In the genomic region with DNA sequence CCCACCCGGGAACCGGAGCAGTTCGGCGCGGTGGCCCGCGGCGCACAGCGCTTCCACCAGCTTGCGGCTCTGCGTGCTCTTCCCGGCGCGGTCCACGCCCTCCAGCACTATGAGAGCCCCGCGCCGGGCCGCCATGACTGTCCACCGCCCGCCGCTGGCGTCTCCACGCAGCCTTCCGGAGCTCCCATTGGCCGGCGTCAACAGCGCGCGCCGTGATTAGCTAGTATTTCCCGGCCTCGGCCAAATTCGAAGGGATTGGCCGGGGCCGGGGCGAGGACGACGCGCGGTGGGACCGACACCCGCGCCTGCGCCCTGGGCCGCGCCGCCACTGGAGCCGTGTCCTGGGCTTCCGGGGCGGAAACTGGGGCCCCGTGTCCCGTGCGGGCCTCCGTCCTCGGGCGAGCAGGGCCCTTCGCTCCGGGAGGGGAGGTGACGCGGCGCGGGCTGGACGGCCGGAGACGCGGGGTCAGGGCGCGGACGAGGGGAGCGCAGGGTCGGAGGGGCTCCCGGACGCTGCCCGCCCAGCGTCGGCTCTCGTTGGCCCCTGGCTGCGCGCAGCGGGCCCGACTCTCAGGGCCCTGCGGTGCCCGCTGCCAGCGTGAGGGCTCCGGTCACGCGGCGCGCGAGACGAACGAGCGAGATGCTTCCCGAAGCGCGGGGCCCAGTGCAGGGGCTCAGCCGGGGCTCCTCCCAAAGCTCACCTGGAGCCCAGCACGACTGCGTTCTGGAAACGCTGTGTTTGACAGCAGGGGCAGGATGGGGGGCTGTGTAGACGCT, we compare ENCODE assay signal across 1 cellular context.
A peak's percentile ranks its signal among the peaks of the same experiment; 100 is the strongest.
TF ChIP-seq lines count a peak whose summit lies in the region.

A gene with protein sequence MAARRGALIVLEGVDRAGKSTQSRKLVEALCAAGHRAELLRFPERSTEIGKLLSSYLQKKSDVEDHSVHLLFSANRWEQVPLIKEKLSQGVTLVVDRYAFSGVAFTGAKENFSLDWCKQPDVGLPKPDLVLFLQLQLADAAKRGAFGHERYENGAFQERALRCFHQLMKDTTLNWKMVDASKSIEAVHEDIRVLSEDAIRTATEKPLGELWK (minus strand): TSS at position 167 of the 777 bp plus-strand sequence. CDS start 32 bp downstream, at position 135.

TF ChIP-seq in K562, 482 proteins besides CTCF, POLR2A, EP300 and RAD21 (continued from another document and continues in another):
- TF ChIP-seq, protein P1, sequence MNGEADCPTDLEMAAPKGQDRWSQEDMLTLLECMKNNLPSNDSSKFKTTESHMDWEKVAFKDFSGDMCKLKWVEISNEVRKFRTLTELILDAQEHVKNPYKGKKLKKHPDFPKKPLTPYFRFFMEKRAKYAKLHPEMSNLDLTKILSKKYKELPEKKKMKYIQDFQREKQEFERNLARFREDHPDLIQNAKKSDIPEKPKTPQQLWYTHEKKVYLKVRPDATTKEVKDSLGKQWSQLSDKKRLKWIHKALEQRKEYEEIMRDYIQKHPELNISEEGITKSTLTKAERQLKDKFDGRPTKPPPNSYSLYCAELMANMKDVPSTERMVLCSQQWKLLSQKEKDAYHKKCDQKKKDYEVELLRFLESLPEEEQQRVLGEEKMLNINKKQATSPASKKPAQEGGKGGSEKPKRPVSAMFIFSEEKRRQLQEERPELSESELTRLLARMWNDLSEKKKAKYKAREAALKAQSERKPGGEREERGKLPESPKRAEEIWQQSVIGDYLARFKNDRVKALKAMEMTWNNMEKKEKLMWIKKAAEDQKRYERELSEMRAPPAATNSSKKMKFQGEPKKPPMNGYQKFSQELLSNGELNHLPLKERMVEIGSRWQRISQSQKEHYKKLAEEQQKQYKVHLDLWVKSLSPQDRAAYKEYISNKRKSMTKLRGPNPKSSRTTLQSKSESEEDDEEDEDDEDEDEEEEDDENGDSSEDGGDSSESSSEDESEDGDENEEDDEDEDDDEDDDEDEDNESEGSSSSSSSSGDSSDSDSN (IDR thresholded peaks at IDR 0.05; ENCODE audit: borderline replicate concordance in 1 of 2, low read depth in 2 of 2, low read length in 2 of 2) = peak; percentile 35 to 74; a peak in 1 of 4 replicates
- TF ChIP-seq, protein P2, sequence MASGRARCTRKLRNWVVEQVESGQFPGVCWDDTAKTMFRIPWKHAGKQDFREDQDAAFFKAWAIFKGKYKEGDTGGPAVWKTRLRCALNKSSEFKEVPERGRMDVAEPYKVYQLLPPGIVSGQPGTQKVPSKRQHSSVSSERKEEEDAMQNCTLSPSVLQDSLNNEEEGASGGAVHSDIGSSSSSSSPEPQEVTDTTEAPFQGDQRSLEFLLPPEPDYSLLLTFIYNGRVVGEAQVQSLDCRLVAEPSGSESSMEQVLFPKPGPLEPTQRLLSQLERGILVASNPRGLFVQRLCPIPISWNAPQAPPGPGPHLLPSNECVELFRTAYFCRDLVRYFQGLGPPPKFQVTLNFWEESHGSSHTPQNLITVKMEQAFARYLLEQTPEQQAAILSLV (tag; IDR thresholded peaks at IDR 0.05) = no peak
- TF ChIP-seq ZNF79 (CRISPR knock-in tag; IDR thresholded peaks at IDR 0.05; ENCODE audit: low read depth) (no peak), ILF3 (IDR thresholded peaks at IDR 0.05; ENCODE audit: borderline replicate concordance) (peak; percentile 64; the same call in 1 of the 2 replicates), NFXL1 (CRISPR knock-in tag; IDR thresholded peaks at IDR 0.05) (no peak), NONO (IDR thresholded peaks at IDR 0.05; ENCODE audit: low read depth in 2 of 2, low read length in 1 of 2) (peak; percentile 66 to 72), SIRT6 (IDR thresholded peaks at IDR 0.05; ENCODE audit: low read depth, low read length) (no peak), ZSCAN29 (IDR thresholded peaks at IDR 0.05) (peak; percentile 92), DMBX1 (CRISPR knock-in tag; IDR thresholded peaks at IDR 0.05; ENCODE audit: borderline replicate concordance) (no peak), PHF20 (IDR thresholded peaks at IDR 0.05; ENCODE audit: partially characterized antibody) (peak; percentile 62), RBM17 (IDR thresholded peaks at IDR 0.05; ENCODE audit: borderline replicate concordance, low read depth, low read length) (no peak), ZNF444 (CRISPR knock-in tag; IDR thresholded peaks at IDR 0.05) (no peak), RBBP5 (IDR thresholded peaks at IDR 0.05; ENCODE audit: borderline replicate concordance, insufficient read depth, low read length, poor library complexity, severe bottlenecking) (peak; percentile 82), NFE2 (IDR thresholded peaks at IDR 0.05; ENCODE audit: low read depth) (no peak), KLF1 (tag; IDR thresholded peaks at IDR 0.05) (peak; percentile 59; the same call in 1 of the 2 replicates), POU5F1 (IDR thresholded peaks at IDR 0.05; ENCODE audit: borderline replicate concordance, low read depth, low read length, partially characterized antibody) (peak; percentile 84), BRD9 (IDR thresholded peaks at IDR 0.05; ENCODE audit: low read depth, partially characterized antibody) (no peak), ZC3H4 (CRISPR knock-in tag; IDR thresholded peaks at IDR 0.05; ENCODE audit: borderline replicate concordance) (peak; percentile 53; the same call in 1 of the 2 replicates), COPS2 (conservative IDR thresholded peaks at IDR 0.05) (no peak), SNRNP70 (optimal IDR thresholded peaks at IDR 0.05; ENCODE audit: low read depth, low read length) (no peak), ARNT (IDR thresholded peaks at IDR 0.05) (no peak), GABPA (tag; conservative IDR thresholded peaks at IDR 0.05; ENCODE audit: low read depth) (peak; percentile 88), SAP30 (IDR thresholded peaks at IDR 0.05; ENCODE audit: borderline replicate concordance, insufficient read depth, low read depth, low read length, poor library complexity, severe bottlenecking) (peak; percentile 13), FUS (optimal IDR thresholded peaks at IDR 0.05; ENCODE audit: low read depth, low read length) (no peak), ETS2 (tag; IDR thresholded peaks at IDR 0.05; ENCODE audit: borderline replicate concordance, poor library complexity, severe bottlenecking) (no peak), HOXB6 (CRISPR knock-in tag; IDR thresholded peaks at IDR 0.05; ENCODE audit: borderline replicate concordance) (no peak), ATF7 (IDR thresholded peaks at IDR 0.05) (peak; percentile 80; the same call in 1 of the 2 replicates), ZFP1 (CRISPR knock-in tag; IDR thresholded peaks at IDR 0.05) (no peak), SMARCA4 (IDR thresholded peaks at IDR 0.05) (no peak), ZNF133 (CRISPR knock-in tag; IDR thresholded peaks at IDR 0.05) (no peak), ZNF311 (CRISPR knock-in tag; IDR thresholded peaks at IDR 0.05) (no peak), TBP (optimal IDR thresholded peaks at IDR 0.05; ENCODE audit: low read depth, low read length) (peak; percentile 65), NR3C1 (CRISPR knock-in tag; IDR thresholded peaks at IDR 0.05) (0 out of 2 replicates have a peak, but pooled peaks have one; percentile 53), POLR2AphosphoS2 (IDR thresholded peaks at IDR 0.05; ENCODE audit: low read length) (no peak), ASH1L (IDR thresholded peaks at IDR 0.05; ENCODE audit: borderline replicate concordance, low read depth, partially characterized antibody) (no peak)
- TF ChIP-seq, protein P3, sequence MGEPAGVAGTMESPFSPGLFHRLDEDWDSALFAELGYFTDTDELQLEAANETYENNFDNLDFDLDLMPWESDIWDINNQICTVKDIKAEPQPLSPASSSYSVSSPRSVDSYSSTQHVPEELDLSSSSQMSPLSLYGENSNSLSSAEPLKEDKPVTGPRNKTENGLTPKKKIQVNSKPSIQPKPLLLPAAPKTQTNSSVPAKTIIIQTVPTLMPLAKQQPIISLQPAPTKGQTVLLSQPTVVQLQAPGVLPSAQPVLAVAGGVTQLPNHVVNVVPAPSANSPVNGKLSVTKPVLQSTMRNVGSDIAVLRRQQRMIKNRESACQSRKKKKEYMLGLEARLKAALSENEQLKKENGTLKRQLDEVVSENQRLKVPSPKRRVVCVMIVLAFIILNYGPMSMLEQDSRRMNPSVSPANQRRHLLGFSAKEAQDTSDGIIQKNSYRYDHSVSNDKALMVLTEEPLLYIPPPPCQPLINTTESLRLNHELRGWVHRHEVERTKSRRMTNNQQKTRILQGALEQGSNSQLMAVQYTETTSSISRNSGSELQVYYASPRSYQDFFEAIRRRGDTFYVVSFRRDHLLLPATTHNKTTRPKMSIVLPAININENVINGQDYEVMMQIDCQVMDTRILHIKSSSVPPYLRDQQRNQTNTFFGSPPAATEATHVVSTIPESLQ (CRISPR knock-in tag; IDR thresholded peaks at IDR 0.05) = no peak
- TF ChIP-seq, protein P4, sequence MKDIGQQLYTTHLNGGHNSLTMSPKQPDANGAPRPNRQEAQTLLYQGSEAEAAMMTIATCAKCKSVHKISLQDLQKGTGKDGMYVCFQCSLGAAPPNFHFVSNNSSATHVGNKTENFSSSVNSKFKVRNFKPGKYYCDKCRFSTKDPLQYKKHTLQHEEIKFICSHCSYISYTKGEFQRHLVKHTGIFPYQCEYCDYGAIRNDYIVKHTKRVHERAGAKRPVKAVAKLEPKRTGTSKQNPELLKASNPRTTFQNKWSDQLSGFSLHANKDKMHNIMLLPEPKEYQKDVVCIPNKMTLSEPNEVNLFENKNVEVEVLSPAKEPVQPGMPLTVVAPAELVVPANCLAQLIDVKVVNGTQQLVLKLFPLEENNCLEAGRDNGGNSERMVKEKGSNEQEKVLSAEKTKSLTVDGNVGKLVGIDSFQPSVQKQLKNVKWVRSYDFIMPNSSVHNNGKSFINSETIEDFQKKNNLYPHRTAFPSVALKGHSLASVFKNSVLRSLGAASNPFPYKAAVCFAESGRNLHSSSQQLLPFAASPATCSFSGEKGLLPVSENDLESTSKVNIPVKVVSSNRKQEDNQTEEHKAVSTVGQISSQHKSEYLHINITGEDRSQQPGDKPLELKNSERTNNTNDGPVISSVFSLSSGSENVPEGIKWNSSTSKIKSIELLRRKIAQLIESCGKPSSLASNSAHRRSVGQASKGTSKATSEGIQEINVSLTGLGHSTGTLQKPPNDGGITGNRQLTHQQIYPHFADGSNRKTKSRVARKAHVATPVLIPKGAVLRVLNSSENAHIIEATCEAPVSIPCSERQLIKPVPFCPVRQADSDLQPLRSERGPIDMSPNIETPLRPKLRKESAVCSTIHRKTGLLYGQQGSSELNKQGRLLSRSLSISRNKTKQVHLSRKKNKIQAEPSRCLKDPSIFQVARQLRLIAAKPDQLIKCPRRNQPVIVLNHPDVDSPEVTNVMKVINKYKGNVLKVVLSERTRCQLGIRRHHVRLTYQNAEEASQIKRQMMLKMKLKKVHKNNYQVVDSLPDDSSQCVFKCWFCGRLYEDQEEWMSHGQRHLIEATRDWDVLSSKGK (CRISPR knock-in tag; IDR thresholded peaks at IDR 0.05) = no peak
- TF ChIP-seq, protein P5, sequence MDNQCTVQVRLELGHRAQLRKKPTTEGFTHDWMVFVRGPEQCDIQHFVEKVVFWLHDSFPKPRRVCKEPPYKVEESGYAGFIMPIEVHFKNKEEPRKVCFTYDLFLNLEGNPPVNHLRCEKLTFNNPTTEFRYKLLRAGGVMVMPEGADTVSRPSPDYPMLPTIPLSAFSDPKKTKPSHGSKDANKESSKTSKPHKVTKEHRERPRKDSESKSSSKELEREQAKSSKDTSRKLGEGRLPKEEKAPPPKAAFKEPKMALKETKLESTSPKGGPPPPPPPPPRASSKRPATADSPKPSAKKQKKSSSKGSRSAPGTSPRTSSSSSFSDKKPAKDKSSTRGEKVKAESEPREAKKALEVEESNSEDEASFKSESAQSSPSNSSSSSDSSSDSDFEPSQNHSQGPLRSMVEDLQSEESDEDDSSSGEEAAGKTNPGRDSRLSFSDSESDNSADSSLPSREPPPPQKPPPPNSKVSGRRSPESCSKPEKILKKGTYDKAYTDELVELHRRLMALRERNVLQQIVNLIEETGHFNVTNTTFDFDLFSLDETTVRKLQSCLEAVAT (IDR thresholded peaks at IDR 0.05) = no peak
- TF ChIP-seq, protein P6, sequence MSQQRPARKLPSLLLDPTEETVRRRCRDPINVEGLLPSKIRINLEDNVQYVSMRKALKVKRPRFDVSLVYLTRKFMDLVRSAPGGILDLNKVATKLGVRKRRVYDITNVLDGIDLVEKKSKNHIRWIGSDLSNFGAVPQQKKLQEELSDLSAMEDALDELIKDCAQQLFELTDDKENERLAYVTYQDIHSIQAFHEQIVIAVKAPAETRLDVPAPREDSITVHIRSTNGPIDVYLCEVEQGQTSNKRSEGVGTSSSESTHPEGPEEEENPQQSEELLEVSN (IDR thresholded peaks at IDR 0.05; ENCODE audit: borderline replicate concordance in 1 of 2, extremely low read depth in 1 of 2, insufficient read depth in 1 of 2, insufficient read length in 1 of 2, low read depth in 1 of 2, low read length in 1 of 2, poor library complexity in 1 of 2, severe bottlenecking in 1 of 2) = peak in 1 of 2 experiments; percentile 80
- TF ChIP-seq, protein P7, sequence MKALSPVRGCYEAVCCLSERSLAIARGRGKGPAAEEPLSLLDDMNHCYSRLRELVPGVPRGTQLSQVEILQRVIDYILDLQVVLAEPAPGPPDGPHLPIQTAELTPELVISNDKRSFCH (CRISPR knock-in tag; IDR thresholded peaks at IDR 0.05) = no peak
- TF ChIP-seq, protein P7 (tag; IDR thresholded peaks at IDR 0.05) = no peak
- TF ChIP-seq, protein P8, sequence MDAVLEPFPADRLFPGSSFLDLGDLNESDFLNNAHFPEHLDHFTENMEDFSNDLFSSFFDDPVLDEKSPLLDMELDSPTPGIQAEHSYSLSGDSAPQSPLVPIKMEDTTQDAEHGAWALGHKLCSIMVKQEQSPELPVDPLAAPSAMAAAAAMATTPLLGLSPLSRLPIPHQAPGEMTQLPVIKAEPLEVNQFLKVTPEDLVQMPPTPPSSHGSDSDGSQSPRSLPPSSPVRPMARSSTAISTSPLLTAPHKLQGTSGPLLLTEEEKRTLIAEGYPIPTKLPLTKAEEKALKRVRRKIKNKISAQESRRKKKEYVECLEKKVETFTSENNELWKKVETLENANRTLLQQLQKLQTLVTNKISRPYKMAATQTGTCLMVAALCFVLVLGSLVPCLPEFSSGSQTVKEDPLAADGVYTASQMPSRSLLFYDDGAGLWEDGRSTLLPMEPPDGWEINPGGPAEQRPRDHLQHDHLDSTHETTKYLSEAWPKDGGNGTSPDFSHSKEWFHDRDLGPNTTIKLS (IDR thresholded peaks at IDR 0.05; ENCODE audit: borderline replicate concordance, low read depth) = peak; percentile 93
- TF ChIP-seq, protein P9, sequence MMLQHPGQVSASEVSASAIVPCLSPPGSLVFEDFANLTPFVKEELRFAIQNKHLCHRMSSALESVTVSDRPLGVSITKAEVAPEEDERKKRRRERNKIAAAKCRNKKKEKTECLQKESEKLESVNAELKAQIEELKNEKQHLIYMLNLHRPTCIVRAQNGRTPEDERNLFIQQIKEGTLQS (IDR thresholded peaks at IDR 0.05) = no peak
- TF ChIP-seq, protein P9 (CRISPR knock-in tag; conservative IDR thresholded peaks at IDR 0.05) = 0 out of 2 replicates have a peak, but pooled peaks have one; percentile 22
